ENCODE assay signal across 2 cellular contexts in the genomic region with DNA sequence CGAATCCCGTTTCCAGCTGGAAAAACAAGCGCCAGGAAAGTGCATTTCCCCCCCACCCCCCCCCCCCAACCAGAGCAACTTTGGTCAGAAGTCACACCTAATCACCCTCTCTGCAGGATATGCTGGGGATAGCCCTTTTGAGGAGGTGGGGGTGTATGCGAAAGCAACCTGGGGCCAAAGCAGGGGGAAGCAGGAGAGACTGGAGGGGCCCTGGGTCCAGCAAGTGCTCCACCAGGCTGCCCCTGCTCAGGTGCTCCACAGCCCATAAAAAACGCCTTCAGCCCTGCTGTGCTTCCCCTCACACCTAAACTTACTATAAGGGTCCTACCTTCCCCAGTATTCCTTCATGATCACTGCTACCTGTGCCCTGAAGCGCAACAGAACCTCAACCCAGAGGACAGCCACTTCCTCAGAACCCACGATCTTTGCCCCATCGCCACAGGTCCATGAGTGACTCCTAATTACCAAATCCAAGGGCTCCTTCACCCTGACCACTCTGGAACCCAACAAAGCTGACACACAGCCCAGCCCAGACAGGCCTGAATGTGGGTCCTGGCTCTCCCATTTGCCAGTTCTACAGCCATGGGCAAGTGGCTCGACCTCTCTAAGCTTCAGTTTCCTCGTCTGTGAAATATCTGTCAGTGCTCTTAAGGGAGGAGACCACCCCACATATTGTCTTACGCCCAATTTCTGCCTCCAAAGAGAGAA.
TF ChIP-seq lines count a peak whose summit lies in the region.

No MANE protein-coding gene starts in this region.

TF ChIP-seq in WTC11, 78 proteins besides CTCF, POLR2A, EP300 and RAD21 (continued from another document):
- TF ChIP-seq, protein P1, sequence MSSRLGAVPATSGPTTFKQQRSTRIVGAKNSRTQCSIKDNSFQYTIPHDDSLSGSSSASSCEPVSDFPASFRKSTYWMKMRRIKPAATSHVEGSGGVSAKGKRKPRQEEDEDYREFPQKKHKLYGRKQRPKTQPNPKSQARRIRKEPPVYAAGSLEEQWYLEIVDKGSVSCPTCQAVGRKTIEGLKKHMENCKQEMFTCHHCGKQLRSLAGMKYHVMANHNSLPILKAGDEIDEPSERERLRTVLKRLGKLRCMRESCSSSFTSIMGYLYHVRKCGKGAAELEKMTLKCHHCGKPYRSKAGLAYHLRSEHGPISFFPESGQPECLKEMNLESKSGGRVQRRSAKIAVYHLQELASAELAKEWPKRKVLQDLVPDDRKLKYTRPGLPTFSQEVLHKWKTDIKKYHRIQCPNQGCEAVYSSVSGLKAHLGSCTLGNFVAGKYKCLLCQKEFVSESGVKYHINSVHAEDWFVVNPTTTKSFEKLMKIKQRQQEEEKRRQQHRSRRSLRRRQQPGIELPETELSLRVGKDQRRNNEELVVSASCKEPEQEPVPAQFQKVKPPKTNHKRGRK (CRISPR knock-in tag; IDR thresholded peaks at IDR 0.05; ENCODE audit: borderline replicate concordance) = no peak
- no peak for TF ChIP-seq MXD4 (CRISPR knock-in tag; IDR thresholded peaks at IDR 0.05; ENCODE audit: borderline replicate concordance)
- no peak for TF ChIP-seq EMX1 (CRISPR knock-in tag; IDR thresholded peaks at IDR 0.05)
- no peak for TF ChIP-seq ZNF219 (CRISPR knock-in tag; IDR thresholded peaks at IDR 0.05; ENCODE audit: borderline replicate concordance)
- no peak for TF ChIP-seq NR3C1 (CRISPR knock-in tag; conservative IDR thresholded peaks at IDR 0.05; ENCODE audit: low read depth)
- TF ChIP-seq, protein P2, sequence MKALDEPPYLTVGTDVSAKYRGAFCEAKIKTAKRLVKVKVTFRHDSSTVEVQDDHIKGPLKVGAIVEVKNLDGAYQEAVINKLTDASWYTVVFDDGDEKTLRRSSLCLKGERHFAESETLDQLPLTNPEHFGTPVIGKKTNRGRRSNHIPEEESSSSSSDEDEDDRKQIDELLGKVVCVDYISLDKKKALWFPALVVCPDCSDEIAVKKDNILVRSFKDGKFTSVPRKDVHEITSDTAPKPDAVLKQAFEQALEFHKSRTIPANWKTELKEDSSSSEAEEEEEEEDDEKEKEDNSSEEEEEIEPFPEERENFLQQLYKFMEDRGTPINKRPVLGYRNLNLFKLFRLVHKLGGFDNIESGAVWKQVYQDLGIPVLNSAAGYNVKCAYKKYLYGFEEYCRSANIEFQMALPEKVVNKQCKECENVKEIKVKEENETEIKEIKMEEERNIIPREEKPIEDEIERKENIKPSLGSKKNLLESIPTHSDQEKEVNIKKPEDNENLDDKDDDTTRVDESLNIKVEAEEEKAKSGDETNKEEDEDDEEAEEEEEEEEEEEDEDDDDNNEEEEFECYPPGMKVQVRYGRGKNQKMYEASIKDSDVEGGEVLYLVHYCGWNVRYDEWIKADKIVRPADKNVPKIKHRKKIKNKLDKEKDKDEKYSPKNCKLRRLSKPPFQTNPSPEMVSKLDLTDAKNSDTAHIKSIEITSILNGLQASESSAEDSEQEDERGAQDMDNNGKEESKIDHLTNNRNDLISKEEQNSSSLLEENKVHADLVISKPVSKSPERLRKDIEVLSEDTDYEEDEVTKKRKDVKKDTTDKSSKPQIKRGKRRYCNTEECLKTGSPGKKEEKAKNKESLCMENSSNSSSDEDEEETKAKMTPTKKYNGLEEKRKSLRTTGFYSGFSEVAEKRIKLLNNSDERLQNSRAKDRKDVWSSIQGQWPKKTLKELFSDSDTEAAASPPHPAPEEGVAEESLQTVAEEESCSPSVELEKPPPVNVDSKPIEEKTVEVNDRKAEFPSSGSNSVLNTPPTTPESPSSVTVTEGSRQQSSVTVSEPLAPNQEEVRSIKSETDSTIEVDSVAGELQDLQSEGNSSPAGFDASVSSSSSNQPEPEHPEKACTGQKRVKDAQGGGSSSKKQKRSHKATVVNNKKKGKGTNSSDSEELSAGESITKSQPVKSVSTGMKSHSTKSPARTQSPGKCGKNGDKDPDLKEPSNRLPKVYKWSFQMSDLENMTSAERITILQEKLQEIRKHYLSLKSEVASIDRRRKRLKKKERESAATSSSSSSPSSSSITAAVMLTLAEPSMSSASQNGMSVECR (CRISPR knock-in tag; IDR thresholded peaks at IDR 0.05; ENCODE audit: borderline replicate concordance) = no peak
- no peak for TF ChIP-seq TEAD4 (CRISPR knock-in tag; IDR thresholded peaks at IDR 0.05)
- TF ChIP-seq, protein P3, sequence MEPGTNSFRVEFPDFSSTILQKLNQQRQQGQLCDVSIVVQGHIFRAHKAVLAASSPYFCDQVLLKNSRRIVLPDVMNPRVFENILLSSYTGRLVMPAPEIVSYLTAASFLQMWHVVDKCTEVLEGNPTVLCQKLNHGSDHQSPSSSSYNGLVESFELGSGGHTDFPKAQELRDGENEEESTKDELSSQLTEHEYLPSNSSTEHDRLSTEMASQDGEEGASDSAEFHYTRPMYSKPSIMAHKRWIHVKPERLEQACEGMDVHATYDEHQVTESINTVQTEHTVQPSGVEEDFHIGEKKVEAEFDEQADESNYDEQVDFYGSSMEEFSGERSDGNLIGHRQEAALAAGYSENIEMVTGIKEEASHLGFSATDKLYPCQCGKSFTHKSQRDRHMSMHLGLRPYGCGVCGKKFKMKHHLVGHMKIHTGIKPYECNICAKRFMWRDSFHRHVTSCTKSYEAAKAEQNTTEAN (CRISPR knock-in tag; IDR thresholded peaks at IDR 0.05) = no peak
- no peak for TF ChIP-seq IRF2 (CRISPR knock-in tag; IDR thresholded peaks at IDR 0.05; ENCODE audit: borderline replicate concordance, low read depth)
- TF ChIP-seq, protein P4, sequence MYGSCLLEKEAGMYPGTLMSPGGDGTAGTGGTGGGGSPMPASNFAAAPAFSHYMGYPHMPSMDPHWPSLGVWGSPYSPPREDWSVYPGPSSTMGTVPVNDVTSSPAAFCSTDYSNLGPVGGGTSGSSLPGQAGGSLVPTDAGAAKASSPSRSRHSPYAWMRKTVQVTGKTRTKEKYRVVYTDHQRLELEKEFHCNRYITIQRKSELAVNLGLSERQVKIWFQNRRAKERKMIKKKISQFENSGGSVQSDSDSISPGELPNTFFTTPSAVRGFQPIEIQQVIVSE (CRISPR knock-in tag; IDR thresholded peaks at IDR 0.05; ENCODE audit: borderline replicate concordance) = no peak
- no peak for TF ChIP-seq GTF2I (CRISPR knock-in tag; conservative IDR thresholded peaks at IDR 0.05)
- TF ChIP-seq RELA (CRISPR knock-in tag; IDR thresholded peaks at IDR 0.05; ENCODE audit: borderline replicate concordance) = no peak
- TF ChIP-seq CREM (CRISPR knock-in tag; IDR thresholded peaks at IDR 0.05) = no peak
- TF ChIP-seq CREB1 (CRISPR knock-in tag; IDR thresholded peaks at IDR 0.05) = no peak
- TF ChIP-seq ATF1 (CRISPR knock-in tag; IDR thresholded peaks at IDR 0.05) = no peak

TF ChIP-seq in endothelial cell of umbilical vein, 7 proteins besides CTCF, POLR2A, EP300 and RAD21 (continued from another document):
- TF ChIP-seq, protein P5, sequence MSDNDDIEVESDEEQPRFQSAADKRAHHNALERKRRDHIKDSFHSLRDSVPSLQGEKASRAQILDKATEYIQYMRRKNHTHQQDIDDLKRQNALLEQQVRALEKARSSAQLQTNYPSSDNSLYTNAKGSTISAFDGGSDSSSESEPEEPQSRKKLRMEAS (IDR thresholded peaks at IDR 0.05; ENCODE audit: insufficient read depth, insufficient read length) = no peak
